Comparison of ENCODE assay signal across 10 cellular contexts in the genomic region with DNA sequence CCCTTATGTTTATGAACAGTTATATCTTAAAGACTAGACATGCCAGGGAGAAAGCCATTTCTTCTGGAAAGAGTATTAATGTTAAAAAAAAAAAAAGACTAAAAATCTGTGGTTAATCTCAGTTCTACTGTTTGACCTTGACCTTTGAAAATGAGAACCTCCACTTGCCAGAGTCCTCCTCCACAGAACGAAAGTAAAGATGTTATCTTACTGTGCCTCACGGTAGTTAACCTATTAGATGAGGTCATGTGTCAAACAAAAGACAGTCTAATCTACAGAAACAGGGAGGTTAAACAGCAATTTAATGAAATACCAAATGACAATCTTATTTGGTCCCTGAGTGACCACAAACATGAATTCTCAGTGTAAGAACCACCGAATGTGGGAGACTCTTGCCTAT.
A peak's percentile ranks its signal among the peaks of the same experiment; 100 is the strongest.
DNase-seq lines count a peak whose midpoint lies in the region; ATAC-seq lines count a peak whose summit lies in the region.
"Had no signal": no experiment of that assay in that cellular context is flagged by ENCODE, and none has a peak within 500 bp of the region (broad histone marks: within the 10 kb centered on the region; RNA-seq: fewer than 3 reads in every experiment).

No MANE protein-coding gene starts in this region.

- peak; percentile 57 for DNase-seq in left kidney (ENCODE audit: low read depth, low spot score)
- DNase-seq in ecto neural progenitor cell (ENCODE audit: low spot score): no peak
- DNase-seq in NCI-H1092 (lab: John Stamatoyannopoulos, UW): no peak
- no peak for DNase-seq in AG08396 (ENCODE audit: low spot score)
- DNase-seq in pons (ENCODE audit: low spot score): no peak
- DNase-seq: occipital lobe had no signal

- ATAC-seq in GM18508 (IDR thresholded peaks at IDR 0.05; ENCODE audit: insufficient read depth, unreplicated experiment) (peak; percentile 73), GM21529 (IDR thresholded peaks at IDR 0.05; ENCODE audit: unreplicated experiment) (peak; percentile 69), HG03571 (IDR thresholded peaks at IDR 0.05; ENCODE audit: unreplicated experiment) (peak; percentile 62)
- ATAC-seq: HCT116 had no signal
